In genomic region chr2:227462972-227463931, GRCh38 we compare ENCODE assay signal across 9 cellular contexts. TPM values are rescaled to one million over a fixed set of nuclear protein-coding genes. Genes with fewer than 3 reads are reported as not detected.
DNase-seq lines count a peak whose midpoint lies in the region; ATAC-seq and FAIRE-seq lines count a peak whose summit lies in the region.
"Had no signal": no experiment of that assay in that cellular context is flagged by ENCODE, and none has a peak within 500 bp of the region (broad histone marks: within the 10 kb centered on the region; RNA-seq: fewer than 3 reads in every experiment).

No MANE protein-coding gene starts in this region.

- H3K36me3 Mint-ChIP-seq in activated CD8-positive, alpha-beta memory T cell treated with anti-CD3 and anti-CD28 coated beads, Interleukin-2, amount 10 ng/mL, durations not matched to agents 7 days and 5 days: no peaks in the 10 kb centered on the region
- no peaks in the 10 kb centered on the region for H3K36me3 Mint-ChIP-seq in activated CD4-positive, alpha-beta T cell treated with anti-CD3 and anti-CD28 coated beads, Interleukin-2, amount 10 ng/mL, durations not matched to agents 7 days and 5 days (ENCODE audit: low read depth)

- H3K27ac ChIP-seq in small intestine (ENCODE audit: low read depth in 1 of 2, low read length in 1 of 2): peak overlapping the region in 1 of 2 donors; percentile 34
- H3K27ac ChIP-seq: parathyroid adenoma had no signal

- H3K36me3 ChIP-seq in small intestine (ENCODE audit: control insufficient read depth in 2 of 2, insufficient read depth in 2 of 2, low read length in 2 of 2): no peaks in the 10 kb centered on the region

- peak; percentile 29 for ATAC-seq in activated CD8-positive, alpha-beta memory T cell treated with anti-CD3 and anti-CD28 coated beads, Interleukin-2, amount 10 ng/mL, durations not matched to agents 7 days and 5 days
- ATAC-seq in HG02623 (IDR thresholded peaks at IDR 0.05; ENCODE audit: unreplicated experiment): peak; percentile 28

- FAIRE-seq in small intestine (lab: Jason Lieb, UNC): no peak

- H3K27ac Mint-ChIP-seq in activated CD8-positive, alpha-beta memory T cell treated with anti-CD3 and anti-CD28 coated beads, Interleukin-2, amount 10 ng/mL, durations not matched to agents 7 days and 5 days: peak overlapping the region; percentile 72
- H3K27ac Mint-ChIP-seq in activated CD4-positive, alpha-beta T cell treated with anti-CD3 and anti-CD28 coated beads, Interleukin-2, amount 10 ng/mL, durations not matched to agents 7 days and 5 days: peak overlapping the region; percentile 89

- H3K4me1 Mint-ChIP-seq in activated CD8-positive, alpha-beta memory T cell treated with anti-CD3 and anti-CD28 coated beads, Interleukin-2, amount 10 ng/mL, durations not matched to agents 7 days and 5 days: peaks cover 64% of the 10 kb centered on the region
- H3K4me1 Mint-ChIP-seq in activated CD4-positive, alpha-beta T cell treated with anti-CD3 and anti-CD28 coated beads, Interleukin-2, amount 10 ng/mL, durations not matched to agents 7 days and 5 days: peaks cover 83% of the 10 kb centered on the region

- H3K27me3 Mint-ChIP-seq in activated CD8-positive, alpha-beta memory T cell treated with anti-CD3 and anti-CD28 coated beads, Interleukin-2, amount 10 ng/mL, durations not matched to agents 7 days and 5 days: no peaks in the 10 kb centered on the region
- H3K27me3 Mint-ChIP-seq in activated CD4-positive, alpha-beta T cell treated with anti-CD3 and anti-CD28 coated beads, Interleukin-2, amount 10 ng/mL, durations not matched to agents 7 days and 5 days: no peaks in the 10 kb centered on the region

- no peaks in the 10 kb centered on the region for H3K9me3 Mint-ChIP-seq in activated CD8-positive, alpha-beta memory T cell treated with anti-CD3 and anti-CD28 coated beads, Interleukin-2, amount 10 ng/mL, durations not matched to agents 7 days and 5 days (ENCODE audit: low read depth)
- H3K9me3 Mint-ChIP-seq in activated CD4-positive, alpha-beta T cell treated with anti-CD3 and anti-CD28 coated beads, Interleukin-2, amount 10 ng/mL, durations not matched to agents 7 days and 5 days: no peaks in the 10 kb centered on the region

- WGBS in small intestine, 3 donors: 70 to 78% (median 76%) methylated on average over 13 of the region's 13 CpGs

- H3K4me3 ChIP-seq in small intestine (ENCODE audit: low read depth in 1 of 2, low read length in 2 of 2): no peak overlapping the region

- H3K27me3 ChIP-seq in small intestine (ENCODE audit: control insufficient read depth in 2 of 2, insufficient read depth in 2 of 2, low read length in 2 of 2): no peaks in the 10 kb centered on the region

- DNase-seq in activated CD8-positive, alpha-beta memory T cell treated with anti-CD3 and anti-CD28 coated beads, Interleukin-2, amount 10 ng/mL, durations not matched to agents 7 days and 5 days: no peak
- no peak for DNase-seq in activated CD8-positive, alpha-beta memory T cell treated with anti-CD3 and anti-CD28 coated beads, Interleukin-2, amount 50 U/mL, for 48 hours
- DNase-seq in activated CD4-positive, alpha-beta T cell treated with anti-CD3 and anti-CD28 coated beads, Interleukin-2, amount 10 ng/mL, durations not matched to agents 7 days and 5 days: no peak
- DNase-seq in stimulated activated CD4-positive, alpha-beta T cell treated with anti-CD3 and anti-CD28 coated beads, Interleukin-2, amount 100 ng/mL, for 24 hours: peak; percentile 27 to 28
- DNase-seq in RPMI8226: no peak
- no peak for DNase-seq in NCI-H446 (lab: John Stamatoyannopoulos, UW)
- DNase-seq in small intestine: no peak

- no peaks in the 10 kb centered on the region for H3K9me3 ChIP-seq in small intestine (ENCODE audit: control insufficient read depth, low read depth)

- H3K4me3 Mint-ChIP-seq in activated CD8-positive, alpha-beta memory T cell treated with anti-CD3 and anti-CD28 coated beads, Interleukin-2, amount 10 ng/mL, durations not matched to agents 7 days and 5 days: no peak overlapping the region
- no peak overlapping the region for H3K4me3 Mint-ChIP-seq in activated CD4-positive, alpha-beta T cell treated with anti-CD3 and anti-CD28 coated beads, Interleukin-2, amount 10 ng/mL, durations not matched to agents 7 days and 5 days

- H3K4me1 ChIP-seq in small intestine (ENCODE audit: control insufficient read depth in 2 of 2, insufficient read depth in 1 of 2, low read depth in 1 of 2, low read length in 1 of 2): peaks cover 7 to 8% of the 10 kb centered on the region in 2 donors
- H3K4me1 ChIP-seq: parathyroid adenoma had no signal

- CTCF ChIA-PET in activated CD8-positive, alpha-beta memory T cell treated with anti-CD3 and anti-CD28 coated beads, Interleukin-2, amount 10 ng/mL, durations not matched to agents 7 days and 5 days (lab: Charles Lee): interaction anchor here (0.9 to 1.7 kb wide), 4 partner anchors 8 to 17 kb away, joined by 3 to 8 read pairs (median 4); no protein-coding TSS in a partner anchor
- CTCF ChIA-PET in activated CD4-positive, alpha-beta T cell treated with anti-CD3 and anti-CD28 coated beads, Interleukin-2, amount 10 ng/mL, durations not matched to agents 7 days and 5 days (lab: Charles Lee): no interaction called here

- POLR2A ChIA-PET in activated CD4-positive, alpha-beta T cell treated with anti-CD3 and anti-CD28 coated beads, Interleukin-2, amount 10 ng/mL, durations not matched to agents 7 days and 5 days (lab: Charles Lee): no interaction called here

RNA-seq across cellular contexts. Expression of gene AGFG1, which starts 8.7 kb away (rescaled TPM):
- 10 to 100 TPM; 56.4 to 94.9 TPM for total RNA-seq in activated CD8-positive, alpha-beta memory T cell treated with anti-CD3 and anti-CD28 coated beads, Interleukin-2, amount 10 ng/mL, durations not matched to agents 7 days and 5 days
- 10 to 100 TPM; 59.9 to 80.1 TPM for total RNA-seq in activated CD4-positive, alpha-beta T cell treated with anti-CD3 and anti-CD28 coated beads, Interleukin-2, amount 10 ng/mL, durations not matched to agents 7 days and 5 days
- polyA plus RNA-seq in small intestine: 10 to 100 TPM; 45.3 to 59.4 (median 58.4) TPM

Comparison
In these comparisons a context has a peak if more than half of its experiments do, and no peak if none do; other contexts are left out.
1. DNase-seq: peak in stimulated activated CD4-positive, alpha-beta T cell treated with anti-CD3 and anti-CD28 coated beads, Interleukin-2, amount 100 ng/mL, for 24 hours (2 of 2); none in activated CD8-positive, alpha-beta memory T cell treated with anti-CD3 and anti-CD28 coated beads, Interleukin-2, amount 10 ng/mL, durations not matched to agents 7 days and 5 days (single experiment), activated CD8-positive, alpha-beta memory T cell treated with anti-CD3 and anti-CD28 coated beads, Interleukin-2, amount 50 U/mL, for 48 hours (single experiment), activated CD4-positive, alpha-beta T cell treated with anti-CD3 and anti-CD28 coated beads, Interleukin-2, amount 10 ng/mL, durations not matched to agents 7 days and 5 days (single experiment), RPMI8226 (single experiment), NCI-H446 (0 of 2) and small intestine (single experiment).